ENCODE assay signal across 20 cellular contexts in genomic region chr5:55675119-55675518, GRCh38. TPM values are rescaled to one million over a fixed set of nuclear protein-coding genes. Genes with fewer than 3 reads are reported as not detected.
DNase-seq lines count a peak whose midpoint lies in the region; ATAC-seq, FAIRE-seq and TF ChIP-seq lines count a peak whose summit lies in the region.
"Had no signal": no experiment of that assay in that cellular context is flagged by ENCODE, and none has a peak within 500 bp of the region (broad histone marks: within the 10 kb centered on the region; RNA-seq: fewer than 3 reads in every experiment).

No MANE protein-coding gene starts in this region.

- H3K27me3 Mint-ChIP-seq in mesothelial cell of epicardium (ENCODE audit: low read depth): no peaks in the 10 kb centered on the region
- H3K27me3 Mint-ChIP-seq: naive thymus-derived CD8-positive, alpha-beta T cell; progenitor cell of endocrine pancreas had no signal

- H3K9me3 Mint-ChIP-seq in mesothelial cell of epicardium: no peaks in the 10 kb centered on the region
- H3K9me3 Mint-ChIP-seq: CD14-positive monocyte; naive thymus-derived CD8-positive, alpha-beta T cell had no signal

- H3K27ac ChIP-seq in left ventricle myocardium inferior (replicated peaks): peak overlapping the region; percentile 0
- H3K27ac ChIP-seq in heart right ventricle: peak overlapping the region in 3 of 10 donors; percentile 16 to 32 (median 28)
- peak overlapping the region; percentile 35 to 58 for H3K27ac ChIP-seq in tibial artery
- H3K27ac ChIP-seq: colonic mucosa had no signal

- H3K4me1 Mint-ChIP-seq in mesothelial cell of epicardium: peaks cover 19% of the 10 kb centered on the region
- H3K4me1 Mint-ChIP-seq: CD14-positive monocyte had no signal

- no peaks in the 10 kb centered on the region for H3K9me3 ChIP-seq in left ventricle myocardium inferior (replicated peaks)
- H3K9me3 ChIP-seq in heart right ventricle: no peaks in the 10 kb centered on the region
- H3K9me3 ChIP-seq in tibial artery: no peaks in the 10 kb centered on the region
- H3K9me3 ChIP-seq: colonic mucosa, MG63, transverse colon had no signal

- no peak overlapping the region for H3K4me3 ChIP-seq in left ventricle myocardium inferior
- no peak overlapping the region for H3K4me3 ChIP-seq in heart right ventricle
- no peak overlapping the region for H3K4me3 ChIP-seq in tibial artery
- no peak overlapping the region for H3K4me3 ChIP-seq in H7 (ENCODE audit: insufficient read depth, low read depth, low read length)
- H3K4me3 ChIP-seq: colonic mucosa, lung, MG63, transverse colon had no signal

- FAIRE-seq in colon (lab: Jason Lieb, UNC): peak; percentile 82

- H3K27ac Mint-ChIP-seq in mesothelial cell of epicardium: peak overlapping the region; percentile 58
- H3K27ac Mint-ChIP-seq: naive thymus-derived CD8-positive, alpha-beta T cell; progenitor cell of endocrine pancreas had no signal

- H3K4me1 ChIP-seq in left ventricle myocardium inferior (peaks cover 29% of the 10 kb centered on the region), heart right ventricle (peaks cover 0 to 48% (median 20%) of the 10 kb centered on the region in 9 donors), tibial artery (peaks cover 0 to 42% (median 18%) of the 10 kb centered on the region in 4 donors)
- H3K4me1 ChIP-seq: colonic mucosa had no signal

- DNase-seq in left ventricle myocardium inferior: no peak
- no peak for DNase-seq in heart right ventricle
- no peak for DNase-seq in mesothelial cell of epicardium (ENCODE audit: low spot score in 2 of 2, unreplicated experiment in 2 of 2)
- DNase-seq in tibial artery: no peak
- DNase-seq in stimulated activated CD4-positive, alpha-beta T cell treated with anti-CD3 and anti-CD28 coated beads, Interleukin-12 subunit alpha, Interleukin-12 subunit beta, amount 100 ng/mL, for 4 hours: no peak
- DNase-seq in superior temporal gyrus (ENCODE audit: extremely low spot score): no peak
- DNase-seq in H7: no peak
- DNase-seq: activated naive CD4-positive, alpha-beta T cell; aorta; colonic mucosa; glutamatergic neuron; MG63; naive thymus-derived CD8-positive, alpha-beta T cell; NCI-H146; NCI-H2227 treated with DMSO at 0.1 percent for 48 hours; transverse colon had no signal

- H3K4me3 Mint-ChIP-seq in mesothelial cell of epicardium: no peak overlapping the region
- H3K4me3 Mint-ChIP-seq: CD14-positive monocyte; naive thymus-derived CD8-positive, alpha-beta T cell had no signal

- intact Hi-C loops in left ventricle myocardium inferior (cut with micrococcal nuclease): loop anchor here (10.0 kb wide), 2 partner anchors 70 to 140 kb away; partner anchors contain the start of gene PLPP1
- intact Hi-C loops in heart right ventricle (cut with DNase I): loop anchor here in 3 of 10 donors (2.0 to 10.0 kb wide), 3 partner anchors 14 to 140 kb away; partner anchors contain the start of gene PLPP1 (in 1 of the 3)
- intact Hi-C loops in tibial artery (cut with DNase I; ENCODE audit: low total_unique reads): no loop called here

- no peaks in the 10 kb centered on the region for H3K27me3 ChIP-seq in left ventricle myocardium inferior (ENCODE audit: low read depth)
- no peaks in the 10 kb centered on the region for H3K27me3 ChIP-seq in heart right ventricle
- H3K27me3 ChIP-seq in tibial artery: no peaks in the 10 kb centered on the region
- no peaks in the 10 kb centered on the region for H3K27me3 ChIP-seq in H7 (ENCODE audit: control insufficient read depth, insufficient read depth, low read length)
- H3K27me3 ChIP-seq: colonic mucosa, MG63, transverse colon had no signal

- H3K36me3 Mint-ChIP-seq in mesothelial cell of epicardium: peaks cover 6% of the 10 kb centered on the region

- H3K36me3 ChIP-seq in left ventricle myocardium inferior: no peaks in the 10 kb centered on the region
- peaks cover 0 to 3% (median 0%) of the 10 kb centered on the region in 9 donors for H3K36me3 ChIP-seq in heart right ventricle
- no peaks in the 10 kb centered on the region for H3K36me3 ChIP-seq in tibial artery
- no peaks in the 10 kb centered on the region for H3K36me3 ChIP-seq in H7 (replicated peaks; ENCODE audit: control insufficient read depth, insufficient read depth, low read length)
- H3K36me3 ChIP-seq: colonic mucosa, MG63, transverse colon had no signal

- WGBS in heart right ventricle, 2 donors: 46 to 54% methylated on average over 1 of the region's 1 CpG

- no peak for TF ChIP-seq CTCF in left ventricle myocardium inferior (IDR thresholded peaks at IDR 0.05; ENCODE audit: borderline replicate concordance)
- no peak for TF ChIP-seq CTCF in heart right ventricle (IDR thresholded peaks at IDR 0.05)
- TF ChIP-seq CTCF in mesothelial cell of epicardium (IDR thresholded peaks at IDR 0.05; ENCODE audit: unreplicated experiment): no peak
- no peak for TF ChIP-seq CTCF in tibial artery (IDR thresholded peaks at IDR 0.05)

- ATAC-seq in heart right ventricle: no peak
- ATAC-seq: naive thymus-derived CD8-positive, alpha-beta T cell had no signal

RNA-seq across cellular contexts. Expression of gene SLC38A9, which starts 37.0 kb away (rescaled TPM):
- total RNA-seq in left ventricle myocardium inferior: 7.0 TPM
- 1 to 10 TPM; 5.2 to 9.1 (median 6.8) TPM for total RNA-seq in heart right ventricle
- polyA plus RNA-seq in heart right ventricle: 1 to 10 TPM; 3.6 to 9.7 TPM
- 39.9 to 43.2 TPM (median 40.6 TPM) in 3 replicates for total RNA-seq in mesothelial cell of epicardium
- total RNA-seq in H7 (2014; rRNA removed; shearing (Covaris generic)): 22.1 and 24.3 TPM in 2 replicates
